ENCODE assay signal across 7 cellular contexts in the genomic region with DNA sequence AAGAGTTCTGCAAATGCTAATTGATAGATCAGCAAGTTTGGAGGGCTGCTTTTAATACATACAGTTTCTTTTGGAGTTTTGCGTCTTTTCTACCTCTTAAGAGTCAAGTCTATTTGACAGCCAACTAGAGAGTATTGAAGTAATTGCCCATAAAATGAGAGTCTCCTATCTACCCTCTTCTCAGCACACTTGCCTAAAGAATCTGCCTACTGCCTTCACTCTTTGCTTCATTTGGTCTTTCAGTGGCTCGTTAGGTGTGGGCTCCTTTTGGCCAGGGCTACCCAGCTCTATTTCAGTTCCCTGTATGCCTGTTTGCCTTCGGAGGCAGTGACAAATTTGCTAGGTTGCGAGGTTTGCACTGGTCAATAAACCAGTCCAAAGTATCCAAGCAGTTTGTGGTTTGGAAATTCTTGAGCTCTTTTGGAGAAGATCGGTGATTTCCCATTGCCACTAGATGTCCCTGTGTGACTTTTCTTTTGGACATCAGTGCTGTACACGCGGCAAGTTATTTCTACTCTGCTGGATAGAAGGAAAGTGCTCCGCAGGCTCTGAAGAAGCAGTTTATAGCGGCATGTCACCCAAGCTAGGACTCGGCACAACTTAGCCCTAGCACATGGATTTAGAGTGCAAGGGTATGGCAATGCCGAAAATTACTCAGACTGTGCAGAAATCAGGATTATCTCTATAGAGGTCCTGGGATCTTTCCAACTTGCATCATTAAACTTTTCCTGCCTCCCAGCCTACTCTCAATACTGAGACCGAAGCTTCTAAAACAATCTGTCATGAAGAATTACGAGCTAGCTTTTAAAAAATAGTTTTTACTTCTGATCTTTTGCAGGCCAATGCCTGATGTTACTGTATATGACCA. TPM values are rescaled to one million over a fixed set of nuclear protein-coding genes. Genes with fewer than 3 reads are reported as not detected.
DNase-seq lines count a peak whose midpoint lies in the region; ATAC-seq and TF ChIP-seq lines count a peak whose summit lies in the region.

No MANE protein-coding gene starts in this region.

- DNase-seq in GM13977 (ENCODE audit: low spot score) (peak; percentile 19), NCI-H2107 treated with DMSO at 0.1 percent for 48 hours (lab: John Stamatoyannopoulos, UW; ENCODE audit: unreplicated experiment) (peak; percentile 95), breast epithelium (ENCODE audit: low spot score in 2 of 2) (peak in 1 of 2 donors; percentile 20), left kidney (ENCODE audit: low read depth, low spot score) (peak; percentile 84), vagina (ENCODE audit: extremely low spot score in 2 of 2) (no peak)
- DNase-seq in activated CD8-positive, alpha-beta T cell treated with anti-CD3 and anti-CD28 coated beads, Interleukin-2, amount 10 ng/mL, durations not matched to agents 7 days and 5 days: no peak

- H3K27ac ChIP-seq in breast epithelium (no peak overlapping the region), vagina (no peak overlapping the region)

- POLR2A ChIA-PET in activated CD8-positive, alpha-beta T cell treated with anti-CD3 and anti-CD28 coated beads, Interleukin-2, amount 10 ng/mL, durations not matched to agents 7 days and 5 days (lab: Charles Lee): no interaction called here

- no peak for ATAC-seq in HG03175 (IDR thresholded peaks at IDR 0.05; ENCODE audit: unreplicated experiment)
- no peak for ATAC-seq in activated CD8-positive, alpha-beta T cell treated with anti-CD3 and anti-CD28 coated beads, Interleukin-2, amount 10 ng/mL, durations not matched to agents 7 days and 5 days

- in situ Hi-C loops in GM13977 (cut with MboI; ENCODE audit: low pct_unique_long_range_greater_than_20kb, low sequenced_read_pairs, unreplicated experiment): no loop called here

- H3K36me3 ChIP-seq in breast epithelium: no peaks in the 10 kb centered on the region
- no peaks in the 10 kb centered on the region for H3K36me3 ChIP-seq in vagina

- H3K27me3 ChIP-seq in breast epithelium (no peaks in the 10 kb centered on the region), vagina (no peaks in the 10 kb centered on the region)

- CTCF ChIA-PET in activated CD8-positive, alpha-beta T cell treated with anti-CD3 and anti-CD28 coated beads, Interleukin-2, amount 10 ng/mL, durations not matched to agents 7 days and 5 days (lab: Charles Lee): no interaction called here

- no peaks in the 10 kb centered on the region for H3K27me3 Mint-ChIP-seq in activated CD8-positive, alpha-beta T cell treated with anti-CD3 and anti-CD28 coated beads, Interleukin-2, amount 10 ng/mL, durations not matched to agents 7 days and 5 days (ENCODE audit: low read depth)

- no peak overlapping the region for H3K27ac Mint-ChIP-seq in activated CD8-positive, alpha-beta T cell treated with anti-CD3 and anti-CD28 coated beads, Interleukin-2, amount 10 ng/mL, durations not matched to agents 7 days and 5 days

- no peaks in the 10 kb centered on the region for H3K9me3 ChIP-seq in breast epithelium
- no peaks in the 10 kb centered on the region for H3K9me3 ChIP-seq in vagina

- intact Hi-C loops in breast epithelium (cut with DNase I; ENCODE audit: low total_unique reads): no loop called here
- intact Hi-C loops in vagina (cut with DNase I): no loop called here

- no peaks in the 10 kb centered on the region for H3K4me1 Mint-ChIP-seq in activated CD8-positive, alpha-beta T cell treated with anti-CD3 and anti-CD28 coated beads, Interleukin-2, amount 10 ng/mL, durations not matched to agents 7 days and 5 days (ENCODE audit: low read depth)

- H3K9me3 Mint-ChIP-seq in activated CD8-positive, alpha-beta T cell treated with anti-CD3 and anti-CD28 coated beads, Interleukin-2, amount 10 ng/mL, durations not matched to agents 7 days and 5 days (ENCODE audit: insufficient read depth): peaks cover 5% of the 10 kb centered on the region

- H3K4me3 Mint-ChIP-seq in activated CD8-positive, alpha-beta T cell treated with anti-CD3 and anti-CD28 coated beads, Interleukin-2, amount 10 ng/mL, durations not matched to agents 7 days and 5 days: no peak overlapping the region

- TF ChIP-seq POLR2A in breast epithelium (IDR thresholded peaks at IDR 0.05) (no peak), vagina (IDR thresholded peaks at IDR 0.05) (no peak)

- peak overlapping the region in 1 of 3 donors; percentile 38 for H3K4me3 ChIP-seq in breast epithelium
- H3K4me3 ChIP-seq in vagina: peak overlapping the region in 1 of 2 donors; percentile 9

- H3K4me1 ChIP-seq in breast epithelium (no peaks in the 10 kb centered on the region), vagina (no peaks in the 10 kb centered on the region)

- H3K36me3 Mint-ChIP-seq in activated CD8-positive, alpha-beta T cell treated with anti-CD3 and anti-CD28 coated beads, Interleukin-2, amount 10 ng/mL, durations not matched to agents 7 days and 5 days (ENCODE audit: low read depth): no peaks in the 10 kb centered on the region

- TF ChIP-seq CTCF in GM13977 (IDR thresholded peaks at IDR 0.05; ENCODE audit: extremely low read depth, insufficient read depth, missing control alignments): peak; percentile 57
- peak in 2 of 3 donors; percentile 36 to 42 for TF ChIP-seq CTCF in breast epithelium (IDR thresholded peaks at IDR 0.05)
- TF ChIP-seq CTCF in vagina (IDR thresholded peaks at IDR 0.05): peak in 2 of 3 experiments; percentile 22 to 50

RNA-seq across cellular contexts. Expression of a gene that starts 38.6 kb away (rescaled TPM):
- 100 to 1,000 TPM; 301 to 702 (median 310) TPM for total RNA-seq in breast epithelium
- 292 TPM for total RNA-seq in vagina
- not detected for total RNA-seq in activated CD8-positive, alpha-beta T cell treated with anti-CD3 and anti-CD28 coated beads, Interleukin-2, amount 10 ng/mL, durations not matched to agents 7 days and 5 days

Comparison
In these comparisons a context has a peak if more than half of its experiments do, and no peak if none do; other contexts are left out.
1. DNase-seq: peak in GM13977 (single experiment), NCI-H2107 treated with DMSO at 0.1 percent for 48 hours (single experiment) and left kidney (single experiment); none in vagina (0 of 2) and activated CD8-positive, alpha-beta T cell treated with anti-CD3 and anti-CD28 coated beads, Interleukin-2, amount 10 ng/mL, durations not matched to agents 7 days and 5 days (single experiment).
2. RNA of a gene that starts 38.6 kb away (total RNA-seq): 301 to 702 TPM in breast epithelium and 292 TPM in vagina (single experiment); not detected in activated CD8-positive, alpha-beta T cell treated with anti-CD3 and anti-CD28 coated beads, Interleukin-2, amount 10 ng/mL, durations not matched to agents 7 days and 5 days; every median in the first group is over 100 times any median in the second.
3. Peak in every context shown above with its lines, with median percentiles within 50 percentile points of each other: CTCF ChIP-seq.